Comparison of ENCODE assay signal across 8 cellular contexts in genomic region chr1:9128161-9128519, GRCh38. TPM values are rescaled to one million over a fixed set of nuclear protein-coding genes. Genes with fewer than 3 reads are reported as not detected.
DNase-seq lines count a peak whose midpoint lies in the region; ATAC-seq and TF ChIP-seq lines count a peak whose summit lies in the region.

No MANE protein-coding gene starts in this region.

- peaks cover 15% of the 10 kb centered on the region for H3F3A ChIP-seq in SK-N-SH (replicated peaks; ENCODE audit: insufficient read depth)

- TF ChIP-seq CTCF in SK-N-SH (IDR thresholded peaks at IDR 0.05) (no peak), GM10266 (IDR thresholded peaks at IDR 0.05; ENCODE audit: control insufficient read depth, insufficient read depth, low read depth, missing control alignments) (no peak)

- POLR2A ChIA-PET in SK-N-SH (lab: Yijun Ruan, JAX), result no interaction called here

- peaks cover 16% of the 10 kb centered on the region; the same call in 1 of the 2 replicates for H3K79me2 ChIP-seq in SK-N-SH (ENCODE audit: insufficient read depth)

- peaks cover 0 to 16% of the 10 kb centered on the region in 2 experiments; a peak in 1 of 4 replicates for H3K4me1 ChIP-seq in SK-N-SH (ENCODE audit: control insufficient read depth in 1 of 2, insufficient read depth in 2 of 2, low read depth in 1 of 2, low read length in 1 of 2)

- intact Hi-C loops in Right ventricle myocardium superior (cut with DNase I), result no loop called here

- no peaks in the 10 kb centered on the region for H3K36me3 ChIP-seq in SK-N-SH (replicated peaks in 1 of 2; ENCODE audit: control insufficient read depth in 1 of 2, insufficient read depth in 2 of 2, low read length in 1 of 2)

- peak overlapping the region; percentile 55; the same call in 1 of the 2 replicates for H3K9ac ChIP-seq in SK-N-SH

- DNase-seq in SK-N-SH (peak; percentile 39), Right ventricle myocardium superior (peak; percentile 64), retina (peak; percentile 39), HuH-7.5 (ENCODE audit: low spot score) (no peak), superior temporal gyrus (ENCODE audit: extremely low spot score) (no peak), GM10266 (ENCODE audit: extremely low spot score) (no peak)
- no peak for DNase-seq in effector CD8-positive, alpha-beta T cell (lab: John Stamatoyannopoulos, UW)

- no peaks in the 10 kb centered on the region for H3K27me3 ChIP-seq in SK-N-SH (ENCODE audit: insufficient read depth)

- H3K4me3 ChIP-seq in SK-N-SH (ENCODE audit: low read depth in 2 of 2, low read length in 1 of 2), result peak overlapping the region; percentile 57 to 59

- H3K27ac ChIP-seq in SK-N-SH (ENCODE audit: low read depth in 2 of 2, low read length in 1 of 2), result no peak overlapping the region

- peak overlapping the region; percentile 84 for H2AFZ ChIP-seq in SK-N-SH (ENCODE audit: low read depth)

- CTCF ChIA-PET in SK-N-SH (lab: Yijun Ruan, JAX), result interaction anchor here (1.0 to 6.0 kb wide), 4 partner anchors 17 to 363 kb away, joined by 3 to 36 read pairs (median 10); no protein-coding TSS in a partner anchor

- ATAC-seq in GM21529 (IDR thresholded peaks at IDR 0.05; ENCODE audit: unreplicated experiment), result peak; percentile 3
- ATAC-seq in Right ventricle myocardium superior (ENCODE audit: poor library complexity), result peak; percentile 56

- H3K4me2 ChIP-seq in SK-N-SH, result peak overlapping the region; percentile 87

- H3K9me2 ChIP-seq in SK-N-SH, result no peaks in the 10 kb centered on the region

- H3K9me3 ChIP-seq in SK-N-SH, result no peaks in the 10 kb centered on the region

- TF ChIP-seq EP300 in SK-N-SH (IDR thresholded peaks at IDR 0.05; ENCODE audit: borderline replicate concordance in 1 of 2, low read depth in 1 of 2, low read length in 1 of 2), result no peak

- H4K20me1 ChIP-seq in SK-N-SH (ENCODE audit: insufficient read depth), result no peaks in the 10 kb centered on the region

- no peak for TF ChIP-seq RAD21 in SK-N-SH (IDR thresholded peaks at IDR 0.05; ENCODE audit: low read length)

- WGBS in SK-N-SH (ENCODE audit: low lambda C conversion rate), result 58% methylated on average over 7 of the region's 16 CpGs

TF ChIP-seq in SK-N-SH, 30 proteins besides CTCF, POLR2A, EP300 and RAD21:
- TF ChIP-seq USF1 (IDR thresholded peaks at IDR 0.05; ENCODE audit: borderline replicate concordance, low read depth), result no peak
- TF ChIP-seq MXI1 (IDR thresholded peaks at IDR 0.05; ENCODE audit: low read depth, low read length), result no peak
- no peak for TF ChIP-seq PBX3 (IDR thresholded peaks at IDR 0.05)
- TF ChIP-seq SIN3A (IDR thresholded peaks at IDR 0.05; ENCODE audit: borderline replicate concordance, low read depth, low read length), result no peak
- TF ChIP-seq TCF12 (IDR thresholded peaks at IDR 0.05), result no peak
- TF ChIP-seq SMC3 (IDR thresholded peaks at IDR 0.05; ENCODE audit: low read depth, low read length), result no peak
- TF ChIP-seq POLR2AphosphoS5 (IDR thresholded peaks at IDR 0.05; ENCODE audit: low read depth, low read length), result no peak
- no peak for TF ChIP-seq RCOR1 (IDR thresholded peaks at IDR 0.05; ENCODE audit: low read length)
- TF ChIP-seq CHD2 (IDR thresholded peaks at IDR 0.05; ENCODE audit: low read length, partially characterized antibody), result no peak
- no peak for TF ChIP-seq NRF1 (IDR thresholded peaks at IDR 0.05; ENCODE audit: low read depth, low read length)
- no peak for TF ChIP-seq TEAD4 (IDR thresholded peaks at IDR 0.05; ENCODE audit: borderline replicate concordance, insufficient read depth)
- no peak for TF ChIP-seq ZBTB33 (IDR thresholded peaks at IDR 0.05; ENCODE audit: borderline replicate concordance, low read depth)
- no peak for TF ChIP-seq JUND (IDR thresholded peaks at IDR 0.05)

RNA-seq across cellular contexts. Expression of gene GPR157, which starts 0.8 kb away (rescaled TPM):
- polyA plus RNA-seq in SK-N-SH (2012; rRNA removed), result 1.8 and 2.1 TPM in 2 replicates
- 1.1 and 1.4 TPM in 2 replicates for polyA plus RNA-seq in SK-N-SH (2012; cell fraction: cytosol; rRNA removed)
- polyA plus RNA-seq in SK-N-SH (2012; cell fraction: nucleus; rRNA removed), result 4.3 and 5.7 TPM in 2 replicates
- total RNA-seq in Right ventricle myocardium superior, result 49.4 TPM

RNA-seq across cellular contexts. Expression of gene SLC2A5, which starts 58.7 kb away (rescaled TPM):
- polyA plus RNA-seq in SK-N-SH (2012; rRNA removed), result 0.02 TPM in 2 replicates
- polyA plus RNA-seq in SK-N-SH (2012; cell fraction: cytosol; rRNA removed), result 0.01 TPM in 1 of 2 replicates, not detected in the other
- 0.07 and 0.14 TPM in 2 replicates for polyA plus RNA-seq in SK-N-SH (2012; cell fraction: nucleus; rRNA removed)
- total RNA-seq in Right ventricle myocardium superior, result 2.1 TPM

Comparison
In these comparisons a context has a peak if more than half of its experiments do, and no peak if none do; other contexts are left out.
1. DNase-seq: peak in SK-N-SH (single experiment), Right ventricle myocardium superior (single experiment) and retina (single experiment); none in HuH-7.5 (single experiment), superior temporal gyrus (single experiment), GM10266 (single experiment) and effector CD8-positive, alpha-beta T cell (single experiment).